In genomic region chr12:77238368-77238767, GRCh38 we compare ENCODE assay signal across 24 cellular contexts.
"Had no signal": no experiment of that assay in that cellular context is flagged by ENCODE, and none has a peak within 500 bp of the region (broad histone marks: within the 10 kb centered on the region; RNA-seq: fewer than 3 reads in every experiment).

No MANE protein-coding gene starts in this region.

- H3K4me1 ChIP-seq: Peyer's patch, SJCRH30 had no signal

- H3K4me3 Mint-ChIP-seq: activated B cell treated with CpG ODN at 0.5 μM for 24 hours; activated CD4-positive, alpha-beta memory T cell treated with anti-CD3 and anti-CD28 coated beads for 36 hours; activated CD4-positive, alpha-beta T cell treated with anti-CD3 and anti-CD28 coated beads, Interleukin-2, amount 10 ng/mL, durations not matched to agents 7 days and 5 days; activated naive CD4-positive, alpha-beta T cell treated with anti-CD3 and anti-CD28 coated beads for 36 hours; activated naive CD8-positive, alpha-beta T cell treated with anti-CD3 and anti-CD28 coated beads for 36 hours; activated T-cell treated with anti-CD3 and anti-CD28 coated beads, Interleukin-2, amount 50 U/mL, for 4 hours; T-helper 17 cell had no signal

- H3K4me3 ChIP-seq: cardiac muscle cell, Peyer's patch, SJCRH30 had no signal

- H3K27ac ChIP-seq: brain microvascular endothelial cell, cardiac muscle cell, Peyer's patch, RWPE1, SJCRH30 had no signal

- H3K27me3 ChIP-seq: brain microvascular endothelial cell, cardiac muscle cell, Peyer's patch, SJCRH30 had no signal

- ATAC-seq: activated T-cell treated with anti-CD3 and anti-CD28 coated beads, Interleukin-2, amount 50 U/mL, for 4 hours; T-helper 17 cell had no signal

- H3K9me3 Mint-ChIP-seq: activated B cell treated with CpG ODN at 0.5 μM for 24 hours; activated CD4-positive, alpha-beta memory T cell treated with anti-CD3 and anti-CD28 coated beads for 36 hours; activated CD4-positive, alpha-beta T cell treated with anti-CD3 and anti-CD28 coated beads, Interleukin-2, amount 10 ng/mL, durations not matched to agents 7 days and 5 days; activated naive CD4-positive, alpha-beta T cell treated with anti-CD3 and anti-CD28 coated beads for 36 hours had no signal

- H3K36me3 ChIP-seq: brain microvascular endothelial cell, cardiac muscle cell, Peyer's patch, SJCRH30 had no signal

- H3K27ac Mint-ChIP-seq: activated B cell treated with CpG ODN at 0.5 μM for 24 hours; activated CD4-positive, alpha-beta memory T cell treated with anti-CD3 and anti-CD28 coated beads for 36 hours; activated CD4-positive, alpha-beta T cell treated with anti-CD3 and anti-CD28 coated beads, Interleukin-2, amount 10 ng/mL, durations not matched to agents 7 days and 5 days; activated naive CD4-positive, alpha-beta T cell treated with anti-CD3 and anti-CD28 coated beads for 36 hours; activated naive CD8-positive, alpha-beta T cell treated with anti-CD3 and anti-CD28 coated beads for 36 hours; T-helper 17 cell had no signal

- H3K4me1 Mint-ChIP-seq: activated B cell treated with CpG ODN at 0.5 μM for 24 hours; activated CD4-positive, alpha-beta T cell treated with anti-CD3 and anti-CD28 coated beads, Interleukin-2, amount 10 ng/mL, durations not matched to agents 7 days and 5 days; activated naive CD8-positive, alpha-beta T cell treated with anti-CD3 and anti-CD28 coated beads for 36 hours; T-helper 17 cell had no signal

- H3K27me3 Mint-ChIP-seq: activated B cell treated with CpG ODN at 0.5 μM for 24 hours; activated CD4-positive, alpha-beta memory T cell treated with anti-CD3 and anti-CD28 coated beads for 36 hours; activated CD4-positive, alpha-beta T cell treated with anti-CD3 and anti-CD28 coated beads, Interleukin-2, amount 10 ng/mL, durations not matched to agents 7 days and 5 days; activated naive CD8-positive, alpha-beta T cell treated with anti-CD3 and anti-CD28 coated beads for 36 hours; T-helper 17 cell had no signal

- H3K36me3 Mint-ChIP-seq: activated CD4-positive, alpha-beta memory T cell treated with anti-CD3 and anti-CD28 coated beads for 36 hours; activated naive CD8-positive, alpha-beta T cell treated with anti-CD3 and anti-CD28 coated beads for 36 hours had no signal

- DNase-seq: activated B cell treated with CpG ODN at 0.5 μM for 24 hours; activated CD4-positive, alpha-beta memory T cell treated with anti-CD3 and anti-CD28 coated beads for 36 hours; activated CD4-positive, alpha-beta T cell treated with anti-CD3 and anti-CD28 coated beads for 1 hour; activated CD4-positive, alpha-beta T cell treated with anti-CD3 and anti-CD28 coated beads, Interleukin-2, amount 10 ng/mL, durations not matched to agents 7 days and 5 days; activated CD8-positive, alpha-beta memory T cell treated with anti-CD3 and anti-CD28 coated beads for 24 hours; activated gamma-delta T cell; activated naive CD4-positive, alpha-beta T cell treated with anti-CD3 and anti-CD28 coated beads for 36 hours; activated naive CD8-positive, alpha-beta T cell treated with anti-CD3 and anti-CD28 coated beads for 36 hours; activated T-cell treated with anti-CD3 and anti-CD28 coated beads, Interleukin-2, amount 50 U/mL, for 4 hours; brain microvascular endothelial cell; KG1; NCI-H1048; NCI-H146; NCI-H187 treated with DMSO at 0.1 percent for 48 hours; NCI-H2081 treated with DMSO at 0.1 percent for 48 hours; NCI-H446; NCI-H524; Peyer's patch; Right ventricle myocardium superior; SJCRH30; T-helper 17 cell; T-helper 9 cell had no signal

- H3K9me3 ChIP-seq: Peyer's patch, SJCRH30 had no signal
